Comparison of ENCODE assay signal across 16 cellular contexts in genomic region chr11:110470716-110471115, GRCh38.
"Had no signal": no experiment of that assay in that cellular context is flagged by ENCODE, and none has a peak within 500 bp of the region (broad histone marks: within the 10 kb centered on the region; RNA-seq: fewer than 3 reads in every experiment).

No MANE protein-coding gene starts in this region.

- H3K27me3 ChIP-seq: cardiac muscle cell, esophagus muscularis mucosa, left lung, testis had no signal

- H3K4me3 ChIP-seq: cardiac muscle cell, esophagus muscularis mucosa, left lung, testis had no signal

- ATAC-seq: activated CD4-positive, alpha-beta T cell treated with anti-CD3 and anti-CD28 coated beads for 36 hours; stimulated activated naive CD8-positive, alpha-beta T cell treated with anti-CD3 and anti-CD28 coated beads, Interleukin-15, Interleukin-2, amounts not matched to agents 100 U/mL and 50 U/mL, for 24 hours; WTC11 had no signal

- H3K27ac ChIP-seq: cardiac muscle cell, esophagus muscularis mucosa, testis had no signal

- H3K4me1 ChIP-seq: testis had no signal

- H3K9me3 ChIP-seq: esophagus muscularis mucosa, left lung, testis had no signal

- DNase-seq: activated CD4-positive, alpha-beta T cell treated with anti-CD3 and anti-CD28 coated beads for 36 hours; activated CD4-positive, alpha-beta T cell treated with anti-CD3 and anti-CD28 coated beads, Interleukin-2, amount 50 U/mL, for 48 hours; activated gamma-delta T cell treated with Interleukin-2 at 50 U/mL for 16 hours; dermis blood vessel endothelial cell; effector memory CD4-positive, alpha-beta T cell; foreskin melanocyte; glutamatergic neuron; left lung; nephron progenitor cell; nucleus accumbens; retina; stimulated activated naive CD8-positive, alpha-beta T cell treated with anti-CD3 and anti-CD28 coated beads, Interleukin-15, Interleukin-2, amounts not matched to agents 100 U/mL and 50 U/mL, for 24 hours; testis had no signal

- H3K36me3 ChIP-seq: cardiac muscle cell, left lung had no signal
